ENCODE assay signal across 25 cellular contexts in the genomic region with DNA sequence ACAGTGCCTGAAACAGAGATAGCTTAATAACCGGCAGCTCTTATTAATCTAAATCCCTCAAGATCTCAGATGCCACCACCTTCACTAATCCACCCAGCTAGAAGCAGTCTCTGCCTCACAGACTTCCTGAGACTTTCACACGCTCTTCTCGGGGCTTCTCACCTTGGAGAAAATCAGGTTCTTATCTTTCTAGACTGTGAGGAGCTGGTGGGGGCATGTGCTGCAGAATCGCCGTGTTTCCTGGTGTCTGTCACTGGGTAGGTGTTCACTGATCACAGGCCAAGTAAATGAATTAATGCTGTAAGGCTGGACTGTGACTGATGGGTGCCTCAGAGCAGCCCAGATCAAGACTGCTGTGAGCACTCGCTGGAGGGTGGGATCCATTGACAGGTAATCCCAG.
"Had no signal": no experiment of that assay in that cellular context is flagged by ENCODE, and none has a peak within 500 bp of the region (broad histone marks: within the 10 kb centered on the region; RNA-seq: fewer than 3 reads in every experiment).

No MANE protein-coding gene starts in this region.

- H3K9me3 Mint-ChIP-seq: nephron; neural progenitor cell; stimulated activated naive B cell treated with anti-CD40 and anti-IgM and Interleukin-4, amounts not matched to agents 10 μg/mL and 1 μg/mL and 100 μg/mL, for 72 hours; stimulated activated naive CD8-positive, alpha-beta T cell treated with anti-CD3 and anti-CD28 coated beads, Interleukin-15, amount 100 ng/mL, for 72 hours had no signal

- H3K27me3 ChIP-seq: gastrocnemius medialis, right atrium auricular region, uterus had no signal

- DNase-seq: caudate nucleus; colonic mucosa; dermis blood vessel endothelial cell; effector memory CD4-positive, alpha-beta T cell; foreskin fibroblast; gastrocnemius medialis; kidney; mesenchymal stem cell; spleen; stimulated activated CD4-positive, alpha-beta T cell treated with anti-CD3 and anti-CD28 coated beads, Interleukin-4, amount 100 ng/mL, for 4 hours; stimulated activated naive B cell treated with anti-CD40 and anti-IgM and Interleukin-4, amounts not matched to agents 10 μg/mL and 1 μg/mL and 100 μg/mL, for 72 hours; stimulated activated naive CD8-positive, alpha-beta T cell treated with anti-CD3 and anti-CD28 coated beads, Interleukin-15, amount 100 ng/mL, for 72 hours; transverse colon; uterus had no signal

- H3K4me3 ChIP-seq: colonic mucosa, gastrocnemius medialis, lung, neural progenitor cell, prostate gland, right atrium auricular region, skin epidermis, spleen, suprapubic skin, transverse colon, upper lobe of right lung, uterus had no signal

- ATAC-seq: esophagus mucosa; gastrocnemius medialis; left lobe of liver; stimulated activated naive B cell treated with anti-CD40 and anti-IgM and Interleukin-4, amounts not matched to agents 10 μg/mL and 1 μg/mL and 100 μg/mL, for 72 hours; stimulated activated naive CD8-positive, alpha-beta T cell treated with anti-CD3 and anti-CD28 coated beads, Interleukin-15, amount 100 ng/mL, for 72 hours; upper lobe of right lung had no signal

- H3K27ac ChIP-seq: colonic mucosa, epithelial cell of prostate, gastrocnemius medialis, neural progenitor cell, prostate gland, right atrium auricular region, spleen, suprapubic skin, transverse colon, upper lobe of right lung, uterus had no signal

- H3K36me3 ChIP-seq: colonic mucosa, gastrocnemius medialis, neural progenitor cell, prostate gland, right atrium auricular region, spleen, suprapubic skin, transverse colon, upper lobe of right lung, uterus had no signal

- H3K27ac Mint-ChIP-seq: nephron; neural progenitor cell; stimulated activated naive B cell treated with anti-CD40 and anti-IgM and Interleukin-4, amounts not matched to agents 10 μg/mL and 1 μg/mL and 100 μg/mL, for 72 hours; stimulated activated naive CD8-positive, alpha-beta T cell treated with anti-CD3 and anti-CD28 coated beads, Interleukin-15, amount 100 ng/mL, for 72 hours had no signal

- H3K4me1 Mint-ChIP-seq: neural progenitor cell; stimulated activated naive CD8-positive, alpha-beta T cell treated with anti-CD3 and anti-CD28 coated beads, Interleukin-15, amount 100 ng/mL, for 72 hours had no signal

- H3K4me2 ChIP-seq: neural progenitor cell had no signal

- H2AFZ ChIP-seq: neural progenitor cell had no signal

- H3K4me3 Mint-ChIP-seq: nephron; neural progenitor cell; stimulated activated naive B cell treated with anti-CD40 and anti-IgM and Interleukin-4, amounts not matched to agents 10 μg/mL and 1 μg/mL and 100 μg/mL, for 72 hours; stimulated activated naive CD8-positive, alpha-beta T cell treated with anti-CD3 and anti-CD28 coated beads, Interleukin-15, amount 100 ng/mL, for 72 hours had no signal

- H3K36me3 Mint-ChIP-seq: neural progenitor cell; stimulated activated naive B cell treated with anti-CD40 and anti-IgM and Interleukin-4, amounts not matched to agents 10 μg/mL and 1 μg/mL and 100 μg/mL, for 72 hours had no signal

- H3K4me1 ChIP-seq: colonic mucosa, neural progenitor cell, prostate gland, uterus had no signal

- H3K9ac ChIP-seq: neural progenitor cell had no signal

- H3K9me3 ChIP-seq: colonic mucosa, gastrocnemius medialis, prostate gland, right atrium auricular region, spleen, suprapubic skin, transverse colon, upper lobe of right lung, uterus had no signal
